ENCODE assay signal across 12 cellular contexts in genomic region chr11:132358573-132358953, GRCh38.
DNase-seq lines count a peak whose midpoint lies in the region; ATAC-seq and FAIRE-seq lines count a peak whose summit lies in the region.
"Had no signal": no experiment of that assay in that cellular context is flagged by ENCODE, and none has a peak within 500 bp of the region (broad histone marks: within the 10 kb centered on the region; RNA-seq: fewer than 3 reads in every experiment).

No MANE protein-coding gene starts in this region.

- 41 to 71% (median 56%) methylated on average over 4 of the region's 4 CpGs for WGBS in small intestine, 3 donors

- no peak for FAIRE-seq in small intestine (lab: Jason Lieb, UNC)

- no peaks in the 10 kb centered on the region for H3K4me1 ChIP-seq in small intestine (ENCODE audit: control insufficient read depth in 2 of 2, insufficient read depth in 1 of 2, low read depth in 1 of 2, low read length in 1 of 2)

- DNase-seq in C1 segment of cervical spinal cord (lab: John Stamatoyannopoulos, UW) (no peak), Right ventricle myocardium inferior (ENCODE audit: missing footprints) (no peak), NCI-H2029 (lab: John Stamatoyannopoulos, UW) (no peak), small intestine (no peak)
- DNase-seq: activated T-cell treated with anti-CD3 and anti-CD28 coated beads for 4 hours, NCI-H1694 treated with DMSO at 0.1 percent for 48 hours, T1000 had no signal

- intact Hi-C loops in Right ventricle myocardium inferior (cut with DNase I) = no loop called here

- H3K4me3 ChIP-seq in small intestine (ENCODE audit: low read depth in 1 of 2, low read length in 2 of 2) = no peak overlapping the region
- H3K4me3 ChIP-seq: thoracic aorta had no signal

- H3K27ac ChIP-seq in small intestine (ENCODE audit: low read depth in 1 of 2, low read length in 1 of 2) = peak overlapping the region in 1 of 2 donors; percentile 65
- H3K27ac ChIP-seq: thoracic aorta had no signal

- ATAC-seq in GM18520 (IDR thresholded peaks at IDR 0.05; ENCODE audit: unreplicated experiment) (peak; percentile 9), GM21367 (IDR thresholded peaks at IDR 0.05; ENCODE audit: unreplicated experiment) (peak; percentile 36), HG02970 (IDR thresholded peaks at IDR 0.05; ENCODE audit: low FRiP score, unreplicated experiment) (peak; percentile 49), HG03575 (IDR thresholded peaks at IDR 0.05; ENCODE audit: extremely low read depth, insufficient number of reproducible peaks, low FRiP score, unreplicated experiment) (peak; percentile 29), Right ventricle myocardium inferior (no peak)

- no peaks in the 10 kb centered on the region for H3K27me3 ChIP-seq in small intestine (ENCODE audit: control insufficient read depth in 2 of 2, insufficient read depth in 2 of 2, low read length in 2 of 2)

- H3K9me3 ChIP-seq in small intestine (ENCODE audit: control insufficient read depth, low read depth) = no peaks in the 10 kb centered on the region
- H3K9me3 ChIP-seq: thoracic aorta had no signal

- no peaks in the 10 kb centered on the region for H3K36me3 ChIP-seq in small intestine (ENCODE audit: control insufficient read depth in 2 of 2, insufficient read depth in 2 of 2, low read length in 2 of 2)
- H3K36me3 ChIP-seq: thoracic aorta had no signal
